35 cellular contexts compared by ENCODE assay signal in the genomic region with DNA sequence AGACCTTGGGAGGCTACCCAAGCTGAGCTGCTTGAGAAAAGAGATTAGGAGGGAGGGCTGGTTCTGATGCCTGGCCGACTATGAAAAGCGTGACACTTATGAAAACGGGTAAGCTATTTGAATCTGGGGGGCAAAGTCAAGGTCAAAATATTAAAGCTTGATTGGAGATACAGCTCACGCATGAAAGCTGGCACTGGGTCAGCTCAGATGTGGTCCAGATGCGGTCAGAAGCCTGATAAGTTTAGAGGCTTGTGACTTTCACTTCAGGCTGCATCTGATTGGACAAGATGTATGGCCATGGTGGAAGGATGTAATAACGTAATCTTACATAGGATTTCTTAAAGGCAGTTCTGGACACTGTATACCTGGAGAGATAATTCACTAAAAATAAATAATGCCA.
"Had no signal": no experiment of that assay in that cellular context is flagged by ENCODE, and none has a peak within 500 bp of the region (broad histone marks: within the 10 kb centered on the region; RNA-seq: fewer than 3 reads in every experiment).

No MANE protein-coding gene starts in this region.

- H3K27ac Mint-ChIP-seq: activated B cell treated with CpG ODN at 0.5 μM for 24 hours; activated CD4-positive, alpha-beta memory T cell treated with anti-CD3 and anti-CD28 coated beads for 36 hours; activated CD4-positive, alpha-beta T cell treated with anti-CD3 and anti-CD28 coated beads, Interleukin-2, amount 10 ng/mL, durations not matched to agents 24 days and 14 days; activated CD8-positive, alpha-beta T cell treated with anti-CD3 and anti-CD28 coated beads for 36 hours; activated naive CD4-positive, alpha-beta T cell treated with anti-CD3 and anti-CD28 coated beads for 36 hours; activated naive CD4-positive, alpha-beta T cell treated with anti-CD3 and anti-CD28 coated beads, Interleukin-2, amount 50 U/mL, for 72 hours; activated naive CD8-positive, alpha-beta T cell treated with anti-CD3 and anti-CD28 coated beads for 36 hours; activated T-cell treated with anti-CD3 and anti-CD28 coated beads, Interleukin-2, amount 50 U/mL, for 72 hours; activated T-helper 1 cell treated with anti-CD3 and anti-CD28 coated beads, Interleukin-12 subunit alpha, Interleukin-12 subunit beta, Interleukin-2, Interleukin-4 antibody, amounts not matched to agents 30 ng/mL and 10 ng/mL and 1 ng/mL, durations not matched to agents 14 hours and 24 hours and 36 hours; activated T-helper 17 cell treated with anti-CD3 and anti-CD28 coated beads, Interleukin-2, amount 50 U/mL, for 72 hours; T-helper 2 cell treated with Interferon-gamma antibody and Interleukin-4, amounts not matched to agents 5 μg/mL and 100 μg/mL, for 36 hours had no signal

- H3K4me3 ChIP-seq: adrenal gland, body of pancreas, breast epithelium had no signal

- H3K27me3 Mint-ChIP-seq: activated B cell treated with CpG ODN at 0.5 μM for 24 hours; activated CD4-positive, alpha-beta memory T cell treated with anti-CD3 and anti-CD28 coated beads for 36 hours; activated CD4-positive, alpha-beta T cell treated with anti-CD3 and anti-CD28 coated beads, Interleukin-2, amount 10 ng/mL, durations not matched to agents 24 days and 14 days; activated CD8-positive, alpha-beta T cell treated with anti-CD3 and anti-CD28 coated beads for 36 hours; activated naive CD8-positive, alpha-beta T cell treated with anti-CD3 and anti-CD28 coated beads for 36 hours had no signal

- H3K27me3 ChIP-seq: adrenal gland, body of pancreas, brain microvascular endothelial cell, breast epithelium had no signal

- H3K4me3 Mint-ChIP-seq: activated B cell treated with CpG ODN at 0.5 μM for 24 hours; activated CD4-positive, alpha-beta memory T cell treated with anti-CD3 and anti-CD28 coated beads for 36 hours; activated CD4-positive, alpha-beta T cell treated with anti-CD3 and anti-CD28 coated beads, Interleukin-2, amount 10 ng/mL, durations not matched to agents 24 days and 14 days; activated CD8-positive, alpha-beta T cell treated with anti-CD3 and anti-CD28 coated beads for 36 hours; activated naive CD4-positive, alpha-beta T cell treated with anti-CD3 and anti-CD28 coated beads for 36 hours; activated naive CD8-positive, alpha-beta T cell treated with anti-CD3 and anti-CD28 coated beads for 36 hours; activated T-cell treated with anti-CD3 and anti-CD28 coated beads, Interleukin-2, amount 50 U/mL, for 4 hours; activated T-cell treated with anti-CD3 and anti-CD28 coated beads, Interleukin-2, amount 50 U/mL, for 72 hours; activated T-helper 1 cell treated with anti-CD3 and anti-CD28 coated beads, Interleukin-12 subunit alpha, Interleukin-12 subunit beta, Interleukin-2, Interleukin-4 antibody, amounts not matched to agents 30 ng/mL and 10 ng/mL and 1 ng/mL, durations not matched to agents 14 hours and 24 hours and 36 hours; activated T-helper 17 cell treated with anti-CD3 and anti-CD28 coated beads, Interleukin-2, amount 50 U/mL, for 72 hours; T-helper 2 cell treated with Interferon-gamma antibody and Interleukin-4, amounts not matched to agents 5 μg/mL and 100 μg/mL, for 36 hours had no signal

- DNase-seq: activated B cell treated with CpG ODN at 0.5 μM for 24 hours; activated CD4-positive, alpha-beta memory T cell treated with anti-CD3 and anti-CD28 coated beads for 36 hours; activated CD4-positive, alpha-beta T cell treated with anti-CD3 and anti-CD28 coated beads for 4 hours; activated CD4-positive, alpha-beta T cell treated with anti-CD3 and anti-CD28 coated beads, Interleukin-2, amount 10 ng/mL, durations not matched to agents 24 days and 14 days; activated CD4-positive, alpha-beta T cell treated with anti-CD3 and anti-CD28 coated beads, Interleukin-2, amount 50 U/mL, for 1 hour; activated CD4-positive, alpha-beta T cell treated with anti-CD3 and anti-CD28 coated beads, Interleukin-2, amount 50 U/mL, for 4 hours; activated CD4-positive, CD25-positive, alpha-beta regulatory T cell treated with anti-CD3 and anti-CD28 coated beads, Interleukin-2, amount 50 U/mL, for 72 hours; activated CD8-positive, alpha-beta memory T cell treated with anti-CD3 and anti-CD28 coated beads, Interleukin-2, amount 50 U/mL, for 4 hours; activated CD8-positive, alpha-beta T cell treated with anti-CD3 and anti-CD28 coated beads for 36 hours; activated effector memory CD4-positive, alpha-beta T cell treated with anti-CD3 and anti-CD28 coated beads, Interleukin-2, amount 50 U/mL, for 16 hours; activated gamma-delta T cell treated with Interleukin-2 at 50 U/mL for 16 hours; activated naive CD4-positive, alpha-beta T cell; activated naive CD4-positive, alpha-beta T cell treated with anti-CD3 and anti-CD28 coated beads for 36 hours; activated naive CD4-positive, alpha-beta T cell treated with anti-CD3 and anti-CD28 coated beads, Interleukin-2, amount 50 U/mL, for 16 hours; activated naive CD8-positive, alpha-beta T cell treated with anti-CD3 and anti-CD28 coated beads for 36 hours; activated T-cell treated with anti-CD3 and anti-CD28 coated beads for 4 hours; activated T-cell treated with anti-CD3 and anti-CD28 coated beads, Interleukin-2, amount 50 U/mL, for 1 hour; activated T-cell treated with anti-CD3 and anti-CD28 coated beads, Interleukin-2, amount 50 U/mL, for 4 hours; activated T-cell treated with anti-CD3 and anti-CD28 coated beads, Interleukin-2, amount 50 U/mL, for 72 hours; adrenal gland; amniotic stem cell; aorta; body of pancreas; brain microvascular endothelial cell; central memory CD4-positive, alpha-beta T cell; T-helper 2 cell; T-helper 9 cell had no signal

- H3K27ac ChIP-seq: adrenal gland, body of pancreas, brain microvascular endothelial cell, breast epithelium, VCaP had no signal

- H3K36me3 Mint-ChIP-seq: activated CD4-positive, alpha-beta memory T cell treated with anti-CD3 and anti-CD28 coated beads for 36 hours; activated naive CD8-positive, alpha-beta T cell treated with anti-CD3 and anti-CD28 coated beads for 36 hours had no signal

- H3K36me3 ChIP-seq: adrenal gland, brain microvascular endothelial cell, breast epithelium had no signal

- H3K9me3 ChIP-seq: adrenal gland, body of pancreas, breast epithelium had no signal

- H3K4me1 Mint-ChIP-seq: activated B cell treated with CpG ODN at 0.5 μM for 24 hours had no signal

- FAIRE-seq: astrocyte, TTC549 had no signal

- H3K4me1 ChIP-seq: adrenal gland, body of pancreas, breast epithelium had no signal

- H3K9me3 Mint-ChIP-seq: activated CD4-positive, alpha-beta memory T cell treated with anti-CD3 and anti-CD28 coated beads for 36 hours; activated CD4-positive, alpha-beta T cell treated with anti-CD3 and anti-CD28 coated beads, Interleukin-2, amount 10 ng/mL, durations not matched to agents 24 days and 14 days; activated naive CD4-positive, alpha-beta T cell treated with anti-CD3 and anti-CD28 coated beads for 36 hours; activated naive CD8-positive, alpha-beta T cell treated with anti-CD3 and anti-CD28 coated beads for 36 hours; activated T-cell treated with anti-CD3 and anti-CD28 coated beads, Interleukin-2, amount 50 U/mL, for 4 hours; activated T-cell treated with anti-CD3 and anti-CD28 coated beads, Interleukin-2, amount 50 U/mL, for 72 hours; activated T-helper 1 cell treated with anti-CD3 and anti-CD28 coated beads, Interleukin-12 subunit alpha, Interleukin-12 subunit beta, Interleukin-2, Interleukin-4 antibody, amounts not matched to agents 30 ng/mL and 10 ng/mL and 1 ng/mL, durations not matched to agents 14 hours and 24 hours and 36 hours; activated T-helper 17 cell treated with anti-CD3 and anti-CD28 coated beads, Interleukin-2, amount 50 U/mL, for 72 hours had no signal

- ATAC-seq: activated CD8-positive, alpha-beta T cell treated with anti-CD3 and anti-CD28 coated beads for 36 hours; activated naive CD4-positive, alpha-beta T cell treated with anti-CD3 and anti-CD28 coated beads, Interleukin-2, amount 50 U/mL, for 72 hours; activated T-cell treated with anti-CD3 and anti-CD28 coated beads, Interleukin-2, amount 50 U/mL, for 4 hours; activated T-cell treated with anti-CD3 and anti-CD28 coated beads, Interleukin-2, amount 50 U/mL, for 72 hours; activated T-helper 17 cell treated with anti-CD3 and anti-CD28 coated beads, Interleukin-2, amount 50 U/mL, for 72 hours; body of pancreas had no signal
